13 cellular contexts compared by ENCODE assay signal in genomic region chrX:55011294-55011693, GRCh38. TPM values are rescaled to one million over a fixed set of nuclear protein-coding genes. Genes with fewer than 3 reads are reported as not detected.
A peak's percentile ranks its signal among the peaks of the same experiment; 100 is the strongest.
DNase-seq lines count a peak whose midpoint lies in the region; ATAC-seq, FAIRE-seq and TF ChIP-seq lines count a peak whose summit lies in the region.
"Had no signal": no experiment of that assay in that cellular context is flagged by ENCODE, and none has a peak within 500 bp of the region (broad histone marks: within the 10 kb centered on the region; RNA-seq: fewer than 3 reads in every experiment).

No MANE protein-coding gene starts in this region.

- peak; percentile 61 for FAIRE-seq in A549 (lab: Jason Lieb, UNC)
- FAIRE-seq: small intestine had no signal

- peaks cover 23% of the 10 kb centered on the region for H3K4me1 ChIP-seq in A549

- peak; percentile 35; the same call in 2 of the 3 replicates for TF ChIP-seq CTCF in A549 (IDR thresholded peaks at IDR 0.05)
- peak; percentile 24; the same call in 2 of the 3 replicates for TF ChIP-seq CTCF in GM12872 (IDR thresholded peaks at IDR 0.05; ENCODE audit: insufficient read depth, low read depth, low read length)
- TF ChIP-seq CTCF in GM20000 (IDR thresholded peaks at IDR 0.05; ENCODE audit: extremely low read depth, missing control alignments): no peak

- no peak for TF ChIP-seq EP300 in A549 (IDR thresholded peaks at IDR 0.05)

- no peaks in the 10 kb centered on the region for H3K9me3 ChIP-seq in A549
- H3K9me3 ChIP-seq: gastrocnemius medialis had no signal

- CTCF ChIA-PET in A549 (lab: Yijun Ruan, JAX): interaction anchor here (0.7 to 2.6 kb wide), 4 partner anchors 10 to 372 kb away, joined by 3 to 6 read pairs (median 4); no protein-coding TSS in a partner anchor

- no peak overlapping the region for H3K27ac ChIP-seq in A549
- H3K27ac ChIP-seq: gastrocnemius medialis had no signal

- ATAC-seq in A549: peak; percentile 37 to 60; a peak in 4 of 6 replicates
- ATAC-seq: gastrocnemius medialis had no signal

- H3K4me2 ChIP-seq in A549: no peak overlapping the region

- no peak overlapping the region for H3K4me3 ChIP-seq in A549
- H3K4me3 ChIP-seq: gastrocnemius medialis had no signal

- WGBS in A549 (ENCODE audit: missing lambda C conversion rate): 4% methylated on average over 2 of the region's 2 CpGs

- DNase-seq in A549 (ENCODE audit: low read depth in 1 of 2, low spot score in 1 of 2): no peak
- DNase-seq in RKO (ENCODE audit: low spot score): peak; percentile 44
- peak; percentile 12 for DNase-seq in fibroblast of peridontal ligament (ENCODE audit: extremely low read depth)
- no peak for DNase-seq in H4 (ENCODE audit: low spot score)
- no peak for DNase-seq in cortex of kidney (lab: John Stamatoyannopoulos, UW)
- no peak for DNase-seq in GM20000 (ENCODE audit: low spot score)
- no peak for DNase-seq in kidney glomerular epithelial cell (lab: John Stamatoyannopoulos, UW)
- DNase-seq: Calu3, gastrocnemius medialis, midbrain, NCI-H2227 treated with DMSO at 0.1 percent for 48 hours, small intestine had no signal

- peak in 1 of 2 experiments; percentile 8; a peak in 1 of 5 replicates for TF ChIP-seq RAD21 in A549 (conservative IDR thresholded peaks at IDR 0.05 in 1 of 2, IDR thresholded peaks at IDR 0.05 in 1 of 2)

- no peak for TF ChIP-seq POLR2A in A549 (IDR thresholded peaks at IDR 0.05; ENCODE audit: low read length)

- POLR2A ChIA-PET in A549 (lab: Yijun Ruan, JAX): no interaction called here

TF ChIP-seq in A549, 52 proteins besides CTCF, POLR2A, EP300 and RAD21:
- TF ChIP-seq RFX5 (IDR thresholded peaks at IDR 0.05): no peak
- peak; percentile 27; the same call in 2 of the 3 replicates for TF ChIP-seq SMC3 (IDR thresholded peaks at IDR 0.05)
- no peak for TF ChIP-seq ZFP36 (IDR thresholded peaks at IDR 0.05; ENCODE audit: borderline replicate concordance, partially characterized antibody)
- TF ChIP-seq USF2 (IDR thresholded peaks at IDR 0.05): no peak
- TF ChIP-seq FOSB (CRISPR knock-in tag; IDR thresholded peaks at IDR 0.05): no peak
TF ChIP-seq in A549: peak in this region for 1.

RNA-seq across cellular contexts. Expression of gene APEX2, which starts 11.1 kb away (rescaled TPM):
- polyA plus RNA-seq in A549 (2011; rRNA removed) (37.3 and 37.8 TPM in 2 replicates), A549 (2017; fragmentation: RNase III; extraction: RNeasy Plus Mini Kit Qiagen cat#74134 plus additional on column Dnase treatment) (27.8 to 29.1 TPM (median 28.0 TPM) in 3 replicates)
- polyA plus RNA-seq in A549 (2012; cell fraction: cytosol; rRNA removed): 48.4 and 59.5 TPM in 2 replicates
- polyA plus RNA-seq in A549 (2012; cell fraction: nucleus; rRNA removed): 50.2 and 52.3 TPM in 2 replicates
- 40.0 and 46.0 TPM in 2 replicates for polyA minus RNA-seq in A549 (2011; rRNA and poly(A)+ RNA removed)
- 20.5 and 30.0 TPM in 2 replicates for total RNA-seq in H4 (2014; rRNA removed; shearing (Covaris generic))

RNA-seq across cellular contexts. Expression of gene PFKFB1, which starts 17.3 kb away (rescaled TPM):
- polyA plus RNA-seq in A549 (2011; rRNA removed): 0.28 and 0.29 TPM in 2 replicates
- 0.12 and 0.14 TPM in 2 replicates for polyA plus RNA-seq in A549 (2012; cell fraction: cytosol; rRNA removed)
- 0.20 TPM in 2 replicates for polyA plus RNA-seq in A549 (2012; cell fraction: nucleus; rRNA removed)
- polyA plus RNA-seq in A549 (2017; fragmentation: RNase III; extraction: RNeasy Plus Mini Kit Qiagen cat#74134 plus additional on column Dnase treatment): 0.04 to 0.13 TPM (median 0.11 TPM) in 3 replicates
- polyA minus RNA-seq in A549 (2011; rRNA and poly(A)+ RNA removed): 0.34 TPM in 1 of 2 replicates, not detected in the other
- total RNA-seq in H4 (2014; rRNA removed; shearing (Covaris generic)): not detected in 2 replicates

RNA-seq across cellular contexts. Expression of gene ALAS2, which starts 19.5 kb away (rescaled TPM):
- polyA plus RNA-seq in A549 (2011; rRNA removed) (not detected in 2 replicates), A549 (2017; fragmentation: RNase III; extraction: RNeasy Plus Mini Kit Qiagen cat#74134 plus additional on column Dnase treatment) (not detected in 3 replicates)
- not detected in 2 replicates for polyA plus RNA-seq in A549 (2012; cell fraction: cytosol; rRNA removed)
- not detected in 2 replicates for polyA plus RNA-seq in A549 (2012; cell fraction: nucleus; rRNA removed)
- not detected in 2 replicates for polyA minus RNA-seq in A549 (2011; rRNA and poly(A)+ RNA removed)
- not detected in 2 replicates for total RNA-seq in H4 (2014; rRNA removed; shearing (Covaris generic))
- total RNA-seq: Calu3 had no signal

Comparison
In these comparisons a context has a peak if more than half of its experiments do, and no peak if none do; other contexts are left out.
1. DNase-seq: peak in RKO (single experiment) and fibroblast of peridontal ligament (single experiment); none in A549 (0 of 2), H4 (single experiment), cortex of kidney (single experiment), GM20000 (single experiment) and kidney glomerular epithelial cell (single experiment).